In the genomic region with DNA sequence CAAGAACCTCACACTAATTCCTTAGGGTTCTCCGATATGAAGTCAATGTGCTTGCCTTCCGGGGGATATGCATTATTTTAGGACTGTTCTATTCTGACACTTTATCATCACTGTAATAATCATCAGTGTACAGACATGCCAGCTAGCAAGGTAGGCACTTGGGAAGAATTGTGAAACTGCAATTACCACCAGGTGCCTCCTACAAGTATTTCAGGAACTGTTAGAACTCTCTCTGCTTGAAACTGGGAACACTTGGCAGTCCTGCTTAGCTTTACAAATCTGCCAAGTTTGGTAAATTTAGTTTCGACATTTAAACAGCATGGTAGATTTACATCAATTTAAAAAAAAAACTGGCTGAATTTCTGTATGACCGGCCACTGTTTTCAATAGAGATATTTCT, we compare ENCODE assay signal across 24 cellular contexts.
A peak's percentile ranks its signal among the peaks of the same experiment; 100 is the strongest.
DNase-seq lines count a peak whose midpoint lies in the region; ATAC-seq, FAIRE-seq and TF ChIP-seq lines count a peak whose summit lies in the region.
"Had no signal": no experiment of that assay in that cellular context is flagged by ENCODE, and none has a peak within 500 bp of the region (broad histone marks: within the 10 kb centered on the region; RNA-seq: fewer than 3 reads in every experiment).

No MANE protein-coding gene starts in this region.

- no peak for TF ChIP-seq CTCF in bronchial epithelial cell (IDR thresholded peaks at IDR 0.05; ENCODE audit: insufficient read depth, low read length, severe bottlenecking)
- TF ChIP-seq CTCF in prostate gland (IDR thresholded peaks at IDR 0.05): no peak

- ATAC-seq in HG03521 (IDR thresholded peaks at IDR 0.05; ENCODE audit: unreplicated experiment) (no peak), GM19035 (IDR thresholded peaks at IDR 0.05; ENCODE audit: unreplicated experiment) (no peak)
- ATAC-seq: CD8-positive, alpha-beta T cell; GM12878 had no signal

- no peaks in the 10 kb centered on the region for H3K36me3 ChIP-seq in bronchial epithelial cell (ENCODE audit: control insufficient read depth, insufficient read depth, low read length)
- no peaks in the 10 kb centered on the region for H3K36me3 ChIP-seq in prostate gland
- H3K36me3 ChIP-seq: BLaER1, HAP-1 had no signal

- WGBS in prostate gland: 66% methylated on average over 4 of the region's 4 CpGs

- H3K27ac ChIP-seq in prostate gland: no peak overlapping the region
- H3K27ac ChIP-seq: 22Rv1, BLaER1, C4-2B had no signal

- TF ChIP-seq POLR2A in prostate gland (IDR thresholded peaks at IDR 0.05): no peak

- no peaks in the 10 kb centered on the region for H3K27me3 ChIP-seq in bronchial epithelial cell (ENCODE audit: control insufficient read depth, insufficient read depth, low read length)
- H3K27me3 ChIP-seq in prostate gland (replicated peaks; ENCODE audit: insufficient read depth): no peaks in the 10 kb centered on the region
- H3K27me3 ChIP-seq: BLaER1 had no signal

- FAIRE-seq in bronchial epithelial cell (lab: Jason Lieb, UNC): peak; percentile 36
- FAIRE-seq: A204.1, GM12878, GM18507, H54 had no signal

- H3K4me1 ChIP-seq in prostate gland (replicated peaks): no peaks in the 10 kb centered on the region
- H3K4me1 ChIP-seq: BLaER1, HAP-1 had no signal

- intact Hi-C loops in prostate gland (cut with DNase I): no loop called here

- H3K9me3 ChIP-seq in prostate gland: no peaks in the 10 kb centered on the region
- H3K9me3 ChIP-seq: BLaER1, HAP-1 had no signal

- H3K4me3 ChIP-seq in bronchial epithelial cell (ENCODE audit: low read depth, low read length): no peak overlapping the region
- H3K4me3 ChIP-seq in prostate gland: no peak overlapping the region
- H3K4me3 ChIP-seq: BLaER1, GM12878, HAP-1 had no signal

- DNase-seq in NCI-H2171 treated with DMSO at 0.1 percent for 48 hours (lab: John Stamatoyannopoulos, UW) (peak; percentile 17), NCI-H2171 (lab: John Stamatoyannopoulos, UW) (no peak), bronchial epithelial cell (ENCODE audit: low read depth) (no peak), putamen (ENCODE audit: low spot score) (peak; percentile 15), COR-L47 (lab: John Stamatoyannopoulos, UW) (no peak), prostate gland (ENCODE audit: low spot score) (no peak)
- DNase-seq: CD4-positive, CD25-positive, alpha-beta regulatory T cell; CD8-positive, alpha-beta T cell; DMS 273 treated with DMSO at 0.1 percent for 48 hours; DMS79; EL; GDM1; GOT3; HFFc6 had no signal

Comparison
In these comparisons a context has a peak if more than half of its experiments do, and no peak if none do; other contexts are left out.
1. DNase-seq: peak in NCI-H2171 treated with DMSO at 0.1 percent for 48 hours (single experiment) and putamen (single experiment); none in NCI-H2171 (single experiment), bronchial epithelial cell (single experiment), COR-L47 (single experiment) and prostate gland (single experiment).